In genomic region chr20:59588236-59588855, GRCh38 we compare ENCODE assay signal across 20 cellular contexts. TPM values are rescaled to one million over a fixed set of nuclear protein-coding genes. Genes with fewer than 3 reads are reported as not detected.
DNase-seq lines count a peak whose midpoint lies in the region; ATAC-seq and TF ChIP-seq lines count a peak whose summit lies in the region.
"Had no signal": no experiment of that assay in that cellular context is flagged by ENCODE, and none has a peak within 500 bp of the region (broad histone marks: within the 10 kb centered on the region; RNA-seq: fewer than 3 reads in every experiment).

No MANE protein-coding gene starts in this region.

- intact Hi-C loops in left ventricle myocardium inferior (cut with micrococcal nuclease) (no loop called here), left ventricle myocardium superior (cut with micrococcal nuclease) (no loop called here), posterior vena cava (cut with DNase I) (no loop called here)

- peaks cover 26% of the 10 kb centered on the region for H3K4me1 ChIP-seq in left ventricle myocardium inferior
- no peaks in the 10 kb centered on the region for H3K4me1 ChIP-seq in effector memory CD4-positive, alpha-beta T cell (ENCODE audit: control insufficient read depth, insufficient read depth, low read length, poor library complexity, severe bottlenecking)

- no peak overlapping the region for H3K27ac ChIP-seq in left ventricle myocardium inferior (replicated peaks)
- H3K27ac ChIP-seq in KOPT-K1 (ENCODE audit: low read depth, low read length, poor library complexity, severe bottlenecking): peak overlapping the region; percentile 97
- no peak overlapping the region for H3K27ac ChIP-seq in effector memory CD4-positive, alpha-beta T cell (ENCODE audit: insufficient read depth, low read length, poor library complexity, severe bottlenecking)

- H3K4me3 ChIP-seq in left ventricle myocardium inferior: no peak overlapping the region
- H3K4me3 ChIP-seq in effector memory CD4-positive, alpha-beta T cell (ENCODE audit: insufficient read depth, low read depth, low read length, poor library complexity, severe bottlenecking): no peak overlapping the region
- H3K4me3 ChIP-seq: GM23338, K562 had no signal

- no peak for ATAC-seq in left ventricle myocardium superior
- ATAC-seq in HG03280 (IDR thresholded peaks at IDR 0.05; ENCODE audit: unreplicated experiment): no peak
- no peak for ATAC-seq in HG03442 (IDR thresholded peaks at IDR 0.05; ENCODE audit: unreplicated experiment)
- ATAC-seq: GM23338, K562 had no signal

- H3K27me3 ChIP-seq in left ventricle myocardium inferior (ENCODE audit: low read depth): no peaks in the 10 kb centered on the region
- H3K27me3 ChIP-seq in effector memory CD4-positive, alpha-beta T cell (replicated peaks; ENCODE audit: control insufficient read depth, insufficient read depth, low read length, poor library complexity, severe bottlenecking): no peaks in the 10 kb centered on the region

- H3K9me3 ChIP-seq in left ventricle myocardium inferior (replicated peaks) (peaks cover 8% of the 10 kb centered on the region), KOPT-K1 (ENCODE audit: insufficient read depth, low read length, poor library complexity, severe bottlenecking) (no peaks in the 10 kb centered on the region)
- H3K9me3 ChIP-seq in effector memory CD4-positive, alpha-beta T cell (ENCODE audit: control insufficient read depth, low read length): no peaks in the 10 kb centered on the region

- DNase-seq in left ventricle myocardium inferior: peak; percentile 2
- no peak for DNase-seq in left ventricle myocardium superior
- peak; percentile 48 for DNase-seq in posterior vena cava (ENCODE audit: low spot score)
- no peak for DNase-seq in effector memory CD4-positive, alpha-beta T cell
- DNase-seq: AML-193; C1 segment of cervical spinal cord; CD4-positive, CD25-positive, alpha-beta regulatory T cell; CD8-positive, alpha-beta memory T cell; COR-L47; DMS 273 treated with DMSO at 0.1 percent for 48 hours; DMS53; DND-41; EL; HCEC 1CT; IMR-90 had no signal

- H3K36me3 ChIP-seq in left ventricle myocardium inferior: no peaks in the 10 kb centered on the region
- H3K36me3 ChIP-seq in KOPT-K1 (ENCODE audit: insufficient read depth, low read length): peaks cover 22% of the 10 kb centered on the region
- H3K36me3 ChIP-seq in effector memory CD4-positive, alpha-beta T cell (ENCODE audit: control insufficient read depth, insufficient read depth, low read length): no peaks in the 10 kb centered on the region

- no peak for TF ChIP-seq CTCF in left ventricle myocardium inferior (IDR thresholded peaks at IDR 0.05; ENCODE audit: borderline replicate concordance)

RNA-seq across cellular contexts. Expression of gene PHACTR3, which starts 16.0 kb away (rescaled TPM):
- total RNA-seq in left ventricle myocardium inferior (4.3 TPM), left ventricle myocardium superior (6.8 TPM), posterior vena cava (under 1 TPM; 0.19 to 0.43 TPM)
- total RNA-seq: CD4-positive, CD25-positive, alpha-beta regulatory T cell; CD8-positive, alpha-beta memory T cell; IMR-90; K562 had no signal

Comparison
In these comparisons a context has a peak if more than half of its experiments do, and no peak if none do; other contexts are left out.
1. DNase-seq: peak in left ventricle myocardium inferior (single experiment) and posterior vena cava (single experiment); none in left ventricle myocardium superior (single experiment) and effector memory CD4-positive, alpha-beta T cell (0 of 3).